In genomic region chr12:64180951-64181350, GRCh38 we compare ENCODE assay signal across 8 cellular contexts.
DNase-seq lines count a peak whose midpoint lies in the region; ATAC-seq and TF ChIP-seq lines count a peak whose summit lies in the region.

No MANE protein-coding gene starts in this region.

- POLR2A ChIA-PET in HEK293T (lab: Yijun Ruan, JAX): interaction anchor here (1.5 kb wide), 1 partner anchor 337 kb away, joined by 3 read pairs; the partner anchor contains the start of gene SRGAP1

- peak; percentile 87 for DNase-seq in ELR (ENCODE audit: low read depth)
- peak; percentile 20 for DNase-seq in amniotic stem cell (lab: John Stamatoyannopoulos, UW)
- peak; percentile 49 for DNase-seq in glomerular visceral epithelial cell (ENCODE audit: extremely low spot score)
- no peak for DNase-seq in NCI-H2029 treated with DMSO at 0.1 percent for 48 hours (lab: John Stamatoyannopoulos, UW)
- no peak for DNase-seq in AML-193 (lab: John Stamatoyannopoulos, UW)
- no peak for DNase-seq in HEK293T (ENCODE audit: extremely low spot score)

- no peak for ATAC-seq in GM21529 (IDR thresholded peaks at IDR 0.05; ENCODE audit: unreplicated experiment)

- CTCF ChIA-PET in HEK293T (lab: Yijun Ruan, JAX): interaction anchor here (0.7 to 2.0 kb wide), 3 partner anchors 38 to 342 kb away, joined by 3 to 14 read pairs (median 4); partner anchors contain the start of gene SRGAP1

- peak overlapping the region in 19 of 21 experiments; percentile 3 to 85 (median 40) for H3K27ac ChIP-seq in skin epidermis

- peak overlapping the region in 1 of 7 experiments; percentile 1 for H3K4me3 ChIP-seq in skin epidermis

TF ChIP-seq in HEK293T, 16 proteins besides CTCF, POLR2A, EP300 and RAD21:
- TF ChIP-seq NFRKB (IDR thresholded peaks at IDR 0.05) (no peak), FOXK2 (IDR thresholded peaks at IDR 0.05) (no peak), SP1 (IDR thresholded peaks at IDR 0.05) (no peak), BHLHE40 (IDR thresholded peaks at IDR 0.05; ENCODE audit: borderline replicate concordance) (no peak), LEF1 (IDR thresholded peaks at IDR 0.05; ENCODE audit: borderline replicate concordance) (no peak), CTBP1 (IDR thresholded peaks at IDR 0.05; ENCODE audit: borderline replicate concordance) (no peak), ELF4 (IDR thresholded peaks at IDR 0.05) (no peak), L3MBTL2 (conservative IDR thresholded peaks at IDR 0.05) (no peak), TARDBP (IDR thresholded peaks at IDR 0.05) (no peak), ARNT (IDR thresholded peaks at IDR 0.05) (no peak), PKNOX1 (IDR thresholded peaks at IDR 0.05) (no peak), FOXM1 (IDR thresholded peaks at IDR 0.05; ENCODE audit: borderline replicate concordance) (no peak), SUZ12 (IDR thresholded peaks at IDR 0.05) (no peak), HDGF (IDR thresholded peaks at IDR 0.05; ENCODE audit: borderline replicate concordance) (no peak), ZNF384 (IDR thresholded peaks at IDR 0.05) (no peak), FOXA1 (IDR thresholded peaks at IDR 0.05) (no peak)

Comparison
In these comparisons a context has a peak if more than half of its experiments do, and no peak if none do; other contexts are left out.
1. DNase-seq: peak in ELR (single experiment), amniotic stem cell (single experiment) and glomerular visceral epithelial cell (single experiment); none in NCI-H2029 treated with DMSO at 0.1 percent for 48 hours (single experiment), AML-193 (0 of 2) and HEK293T (single experiment).